ENCODE assay signal across 23 cellular contexts in genomic region chr6:13053080-13053479, GRCh38.
"Had no signal": no experiment of that assay in that cellular context is flagged by ENCODE, and none has a peak within 500 bp of the region (broad histone marks: within the 10 kb centered on the region; RNA-seq: fewer than 3 reads in every experiment).

No MANE protein-coding gene starts in this region.

- H3K4me3 Mint-ChIP-seq: activated CD4-positive, alpha-beta T cell treated with anti-CD3 and anti-CD28 coated beads, Interleukin-2, amount 10 ng/mL, durations not matched to agents 7 days and 5 days; activated CD8-positive, alpha-beta T cell treated with anti-CD3 and anti-CD28 coated beads, Interleukin-2, amount 10 ng/mL, durations not matched to agents 7 days and 5 days; activated naive CD4-positive, alpha-beta T cell treated with anti-CD3 and anti-CD28 coated beads, Interleukin-2, amount 10 ng/mL, durations not matched to agents 7 days and 5 days; activated naive CD8-positive, alpha-beta T cell treated with anti-CD3 and anti-CD28 coated beads, Interleukin-2, amount 50 U/mL, for 24 hours; activated T-cell treated with anti-CD3 and anti-CD28 coated beads, Interleukin-2, amount 50 U/mL, for 4 hours; naive thymus-derived CD4-positive, alpha-beta T cell; T-cell had no signal

- H3K27ac Mint-ChIP-seq: activated CD4-positive, alpha-beta T cell treated with anti-CD3 and anti-CD28 coated beads, Interleukin-2, amount 10 ng/mL, durations not matched to agents 7 days and 5 days; activated CD8-positive, alpha-beta T cell treated with anti-CD3 and anti-CD28 coated beads, Interleukin-2, amount 10 ng/mL, durations not matched to agents 7 days and 5 days; activated naive CD4-positive, alpha-beta T cell treated with anti-CD3 and anti-CD28 coated beads, Interleukin-2, amount 10 ng/mL, durations not matched to agents 7 days and 5 days; activated naive CD8-positive, alpha-beta T cell treated with anti-CD3 and anti-CD28 coated beads, Interleukin-2, amount 50 U/mL, for 24 hours; naive thymus-derived CD4-positive, alpha-beta T cell; T-cell had no signal

- DNase-seq: activated CD4-positive, alpha-beta T cell treated with anti-CD3 and anti-CD28 coated beads, Interleukin-2, amount 10 ng/mL, durations not matched to agents 7 days and 5 days; activated CD8-positive, alpha-beta T cell treated with anti-CD3 and anti-CD28 coated beads, Interleukin-2, amount 10 ng/mL, durations not matched to agents 7 days and 5 days; activated naive CD4-positive, alpha-beta T cell treated with anti-CD3 and anti-CD28 coated beads, Interleukin-2, amount 10 ng/mL, durations not matched to agents 7 days and 5 days; activated naive CD8-positive, alpha-beta T cell treated with anti-CD3 and anti-CD28 coated beads, Interleukin-2, amount 50 U/mL, for 24 hours; activated T-cell treated with anti-CD3 and anti-CD28 coated beads, Interleukin-2, amount 50 U/mL, for 4 hours; cerebellar nuclear complex; cortex of kidney; effector CD4-positive, alpha-beta T cell; islet precursor cell; mammary epithelial cell; naive thymus-derived CD4-positive, alpha-beta T cell; SK-N-SH; stimulated activated CD4-positive, alpha-beta T cell treated with anti-CD3 and anti-CD28 coated beads, Interleukin-12 subunit alpha, Interleukin-12 subunit beta, amount 100 ng/mL, for 4 hours; stimulated activated CD4-positive, alpha-beta T cell treated with anti-CD3 and anti-CD28 coated beads, Interleukin-1b, Interleukin-23, amount 100 ng/mL, for 48 hours; stimulated activated CD8-positive, alpha-beta memory T cell treated with anti-CD3 and anti-CD28 coated beads, Interleukin-4, amount 100 ng/mL, for 48 hours; stimulated activated naive CD4-positive, alpha-beta T cell; substantia nigra; T-cell; T-helper 9 cell; trophoblast cell had no signal

- H3K9me3 Mint-ChIP-seq: activated CD4-positive, alpha-beta T cell treated with anti-CD3 and anti-CD28 coated beads, Interleukin-2, amount 10 ng/mL, durations not matched to agents 7 days and 5 days; activated naive CD4-positive, alpha-beta T cell treated with anti-CD3 and anti-CD28 coated beads, Interleukin-2, amount 10 ng/mL, durations not matched to agents 7 days and 5 days; activated naive CD8-positive, alpha-beta T cell treated with anti-CD3 and anti-CD28 coated beads, Interleukin-2, amount 50 U/mL, for 24 hours; activated T-cell treated with anti-CD3 and anti-CD28 coated beads, Interleukin-2, amount 50 U/mL, for 4 hours had no signal

- H3K4me1 Mint-ChIP-seq: activated CD4-positive, alpha-beta T cell treated with anti-CD3 and anti-CD28 coated beads, Interleukin-2, amount 10 ng/mL, durations not matched to agents 7 days and 5 days; activated naive CD4-positive, alpha-beta T cell treated with anti-CD3 and anti-CD28 coated beads, Interleukin-2, amount 10 ng/mL, durations not matched to agents 7 days and 5 days; activated naive CD8-positive, alpha-beta T cell treated with anti-CD3 and anti-CD28 coated beads, Interleukin-2, amount 50 U/mL, for 24 hours; naive thymus-derived CD4-positive, alpha-beta T cell; T-cell had no signal

- ATAC-seq: activated CD4-positive, CD25-positive, alpha-beta regulatory T cell treated with anti-CD3 and anti-CD28 coated beads, Interleukin-2, amount 50 U/mL, for 24 hours; activated CD8-positive, alpha-beta T cell treated with anti-CD3 and anti-CD28 coated beads, Interleukin-2, amount 10 ng/mL, durations not matched to agents 7 days and 5 days; activated naive CD8-positive, alpha-beta T cell treated with anti-CD3 and anti-CD28 coated beads, Interleukin-2, amount 50 U/mL, for 24 hours; activated T-cell treated with anti-CD3 and anti-CD28 coated beads, Interleukin-2, amount 50 U/mL, for 4 hours; esophagus mucosa; left lobe of liver; naive thymus-derived CD4-positive, alpha-beta T cell; T-cell had no signal

- H3K9me3 ChIP-seq: SK-N-SH had no signal

- H3K9me2 ChIP-seq: SK-N-SH had no signal

- H3K36me3 Mint-ChIP-seq: activated naive CD4-positive, alpha-beta T cell treated with anti-CD3 and anti-CD28 coated beads, Interleukin-2, amount 10 ng/mL, durations not matched to agents 7 days and 5 days; T-cell had no signal

- H3K9ac ChIP-seq: SK-N-SH had no signal

- H3K4me2 ChIP-seq: SK-N-SH had no signal
